In genomic region chr9:27280249-27280648, GRCh38 we compare ENCODE assay signal across 23 cellular contexts. TPM values are rescaled to one million over a fixed set of nuclear protein-coding genes. Genes with fewer than 3 reads are reported as not detected.
DNase-seq lines count a peak whose midpoint lies in the region; ATAC-seq and TF ChIP-seq lines count a peak whose summit lies in the region.
"Had no signal": no experiment of that assay in that cellular context is flagged by ENCODE, and none has a peak within 500 bp of the region (broad histone marks: within the 10 kb centered on the region; RNA-seq: fewer than 3 reads in every experiment).

No MANE protein-coding gene starts in this region.

- H3K18ac ChIP-seq in neuronal stem cell (ENCODE audit: low read length), result peak overlapping the region; percentile 57

- H3K79me1 ChIP-seq in neuronal stem cell (ENCODE audit: low read depth, low read length), result no peaks in the 10 kb centered on the region

- H2BK12ac ChIP-seq in neuronal stem cell (ENCODE audit: low read length), result no peak overlapping the region

- DNase-seq in neuronal stem cell (ENCODE audit: low spot score) (no peak), upper lobe of right lung (no peak), D341Med (ENCODE audit: low spot score) (no peak), germinal center (ENCODE audit: low spot score) (no peak)
- no peak for DNase-seq in stimulated activated CD4-positive, alpha-beta T cell treated with anti-CD3 and anti-CD28 coated beads, Interleukin-4, amount 100 ng/mL, for 24 hours
- DNase-seq: 8988T; ACHN; AML-193; BE2C; CD4-positive, alpha-beta T cell; CD8-positive, alpha-beta memory T cell; DMS53; DMS79 treated with DMSO at 0.1 percent for 48 hours; GF-D8; H9 had no signal

- POLR2A ChIA-PET in HEK293 (lab: Yijun Ruan, JAX), result no interaction called here

- H3K36me3 ChIP-seq in HEK293 (ENCODE audit: control insufficient read depth in 2 of 2, insufficient read depth in 1 of 2, low read length in 2 of 2), result no peaks in the 10 kb centered on the region
- no peaks in the 10 kb centered on the region for H3K36me3 ChIP-seq in neuronal stem cell (replicated peaks in 1 of 2; ENCODE audit: control insufficient read depth in 2 of 2, insufficient read depth in 2 of 2, low read length in 2 of 2)
- no peaks in the 10 kb centered on the region for H3K36me3 ChIP-seq in upper lobe of right lung
- H3K36me3 ChIP-seq: BE2C; BLaER1 treated with 17β-estradiol and CSF1 and Interleukin-3, amounts not matched to agents 10 nM and 100 nM had no signal

- CTCF ChIA-PET in HEK293 (lab: Yijun Ruan, JAX), result interaction anchor here (0.7 to 2.6 kb wide), 3 partner anchors 32 to 114 kb away, joined by 5 to 8 read pairs (median 6); no protein-coding TSS in a partner anchor

- H2AK5ac ChIP-seq in neuronal stem cell (ENCODE audit: low read depth, low read length), result no peak overlapping the region

- intact Hi-C loops in upper lobe of right lung (cut with DNase I), result no loop called here

- no peak for TF ChIP-seq CTCF in HEK293 (tag by site-specific recombination; IDR thresholded peaks at IDR 0.05)
- no peak for TF ChIP-seq CTCF in upper lobe of right lung (IDR thresholded peaks at IDR 0.05)

- H3K4me1 ChIP-seq in HEK293 (ENCODE audit: control insufficient read depth, insufficient read depth, low read length) (no peaks in the 10 kb centered on the region), neuronal stem cell (ENCODE audit: control insufficient read depth in 2 of 2, insufficient read depth in 1 of 2, low read depth in 1 of 2, low read length in 2 of 2) (peaks cover 0 to 2% of the 10 kb centered on the region in 2 donors), upper lobe of right lung (no peaks in the 10 kb centered on the region)
- H3K4me1 ChIP-seq: A549, BE2C had no signal

- no CpG with 5 or more reads among the region's 16 CpGs for WGBS in neuronal stem cell (ENCODE audit: extremely low coverage in 2 of 2, insufficient read length in 2 of 2, insufficient replicate concordance in 1 of 2), 2 donors

- H2BK5ac ChIP-seq in neuronal stem cell (ENCODE audit: low read length), result no peak overlapping the region

- H3K4me3 ChIP-seq in HEK293 (ENCODE audit: low read depth, low read length) (no peak overlapping the region), neuronal stem cell (ENCODE audit: low read length in 2 of 2) (peak overlapping the region in 1 of 2 donors; percentile 4), upper lobe of right lung (no peak overlapping the region)
- H3K4me3 ChIP-seq: A549; BLaER1 treated with 17β-estradiol and CSF1 and Interleukin-3, amounts not matched to agents 10 nM and 100 nM had no signal

- H2BK120ac ChIP-seq in neuronal stem cell (ENCODE audit: low read depth, low read length), result no peak overlapping the region

- peak overlapping the region; percentile 79 for H4K8ac ChIP-seq in neuronal stem cell (ENCODE audit: low read depth, low read length)

- H3K27me3 ChIP-seq in neuronal stem cell (ENCODE audit: control insufficient read depth in 3 of 3, insufficient read depth in 3 of 3, low read depth in 1 of 3, low read length in 3 of 3), result no peaks in the 10 kb centered on the region
- H3K27me3 ChIP-seq in upper lobe of right lung, result no peaks in the 10 kb centered on the region
- H3K27me3 ChIP-seq: BLaER1 treated with 17β-estradiol and CSF1 and Interleukin-3, amounts not matched to agents 10 nM and 100 nM had no signal

- H3K4me2 ChIP-seq in neuronal stem cell (ENCODE audit: insufficient read depth, low read length, poor library complexity, severe bottlenecking), result no peak overlapping the region
- H3K4me2 ChIP-seq: A549 had no signal

- H3K9me3 ChIP-seq in HEK293 (ENCODE audit: control insufficient read depth, insufficient read depth, low read depth, low read length) (no peaks in the 10 kb centered on the region), neuronal stem cell (replicated peaks in 1 of 2; ENCODE audit: control insufficient read depth in 2 of 2, insufficient read depth in 1 of 2, low read depth in 1 of 2, low read length in 2 of 2) (no peaks in the 10 kb centered on the region), upper lobe of right lung (no peaks in the 10 kb centered on the region)
- H3K9me3 ChIP-seq: A549; BE2C; BLaER1 treated with 17β-estradiol and CSF1 and Interleukin-3, amounts not matched to agents 10 nM and 100 nM had no signal

- no peak overlapping the region for H3K14ac ChIP-seq in neuronal stem cell (ENCODE audit: low read length)

- no peak overlapping the region for H2AFZ ChIP-seq in neuronal stem cell (ENCODE audit: low read length)

- no peak overlapping the region for H2BK15ac ChIP-seq in neuronal stem cell (ENCODE audit: low read length)

- H3K27ac ChIP-seq in HEK293 (ENCODE audit: extremely low read depth, low read depth, low read length) (no peak overlapping the region), neuronal stem cell (replicated peaks; ENCODE audit: low read length) (no peak overlapping the region), upper lobe of right lung (no peak overlapping the region)
- H3K27ac ChIP-seq: A549, GM23248 had no signal

- ATAC-seq in upper lobe of right lung, result peak; percentile 8
- ATAC-seq: A549 had no signal

- H3K4ac ChIP-seq in neuronal stem cell (ENCODE audit: low read length), result no peak overlapping the region

- no peak overlapping the region for H3K23ac ChIP-seq in neuronal stem cell (ENCODE audit: low read depth, low read length, poor library complexity)

- H4K91ac ChIP-seq in neuronal stem cell (ENCODE audit: low read depth, low read length, poor library complexity), result no peak overlapping the region

- no peak overlapping the region for H3K9ac ChIP-seq in neuronal stem cell (ENCODE audit: low read depth, low read length, poor library complexity)
- H3K9ac ChIP-seq: BLaER1 treated with 17β-estradiol and CSF1 and Interleukin-3, amounts not matched to agents 10 nM and 100 nM; GM23248 had no signal

TF ChIP-seq in HEK293, 187 proteins besides CTCF, POLR2A, EP300 and RAD21:
- no peak for TF ChIP-seq ZNF610 (tag by site-specific recombination; IDR thresholded peaks at IDR 0.05; ENCODE audit: borderline replicate concordance)
- TF ChIP-seq, protein P1, sequence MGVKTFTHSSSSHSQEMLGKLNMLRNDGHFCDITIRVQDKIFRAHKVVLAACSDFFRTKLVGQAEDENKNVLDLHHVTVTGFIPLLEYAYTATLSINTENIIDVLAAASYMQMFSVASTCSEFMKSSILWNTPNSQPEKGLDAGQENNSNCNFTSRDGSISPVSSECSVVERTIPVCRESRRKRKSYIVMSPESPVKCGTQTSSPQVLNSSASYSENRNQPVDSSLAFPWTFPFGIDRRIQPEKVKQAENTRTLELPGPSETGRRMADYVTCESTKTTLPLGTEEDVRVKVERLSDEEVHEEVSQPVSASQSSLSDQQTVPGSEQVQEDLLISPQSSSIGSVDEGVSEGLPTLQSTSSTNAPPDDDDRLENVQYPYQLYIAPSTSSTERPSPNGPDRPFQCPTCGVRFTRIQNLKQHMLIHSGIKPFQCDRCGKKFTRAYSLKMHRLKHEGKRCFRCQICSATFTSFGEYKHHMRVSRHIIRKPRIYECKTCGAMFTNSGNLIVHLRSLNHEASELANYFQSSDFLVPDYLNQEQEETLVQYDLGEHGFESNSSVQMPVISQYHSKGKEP (tag by site-specific recombination; IDR thresholded peaks at IDR 0.05), result no peak
- TF ChIP-seq ZNF404 (tag by site-specific recombination; IDR thresholded peaks at IDR 0.05), result no peak
- peak; percentile 30; the same call in 1 of the 2 replicates for TF ChIP-seq ZFHX2 (tag by site-specific recombination; conservative IDR thresholded peaks at IDR 0.05)
- no peak for TF ChIP-seq ZNF645 (tag by site-specific recombination; IDR thresholded peaks at IDR 0.05)
- TF ChIP-seq ZFP37 (tag by site-specific recombination; IDR thresholded peaks at IDR 0.05), result no peak

RNA-seq across cellular contexts. Expression of gene EQTN, which starts 16.7 kb away (rescaled TPM):
- polyA plus RNA-seq in neuronal stem cell (2013, experiment 1 of 2), result 0.22 TPM
- 0.43 TPM for polyA plus RNA-seq in neuronal stem cell (2013, experiment 2 of 2)
- not detected for total RNA-seq in upper lobe of right lung
- total RNA-seq: CD4-positive, alpha-beta T cell; CD8-positive, alpha-beta memory T cell; Daoy; G401; GM23248; H4; H9 had no signal
- polyA plus RNA-seq: A549; CD14-positive monocyte; CD8-positive, alpha-beta memory T cell; GM23248 had no signal
